ENCODE assay signal across 1 cellular context in genomic region chr4:75673027-75673958, GRCh38.
A peak's percentile ranks its signal among the peaks of the same experiment; 100 is the strongest.
TF ChIP-seq lines count a peak whose summit lies in the region.

Gene G3BP2, minus strand, starts transcription at chr4:75673411. Its CDS starts 11,386 bp downstream, at chr4:75662025.

TF ChIP-seq in HepG2, 621 proteins besides CTCF, POLR2A, EP300 and RAD21 (continued from another document and continues in another):
- TF ChIP-seq POLR2AphosphoS5 (IDR thresholded peaks at IDR 0.05; ENCODE audit: low read depth, low read length), result peak; percentile 81
- TF ChIP-seq ZNF234 (CRISPR knock-in tag; conservative IDR thresholded peaks at IDR 0.05), result peak; percentile 70; the same call in 1 of the 2 replicates
- TF ChIP-seq HNRNPUL1 (IDR thresholded peaks at IDR 0.05; ENCODE audit: low read depth, low read length), result no peak
- TF ChIP-seq ZNF276 (CRISPR knock-in tag; IDR thresholded peaks at IDR 0.05; ENCODE audit: low read depth), result no peak
- no peak for TF ChIP-seq ZNF20 (CRISPR knock-in tag; IDR thresholded peaks at IDR 0.05)
- no peak for TF ChIP-seq ZNF678 (CRISPR knock-in tag; IDR thresholded peaks at IDR 0.05)
- TF ChIP-seq GFI1 (CRISPR knock-in tag; IDR thresholded peaks at IDR 0.05; ENCODE audit: borderline replicate concordance), result peak; percentile 57
- no peak; the same call in 1 of the 2 replicates for TF ChIP-seq SPEN (CRISPR knock-in tag; IDR thresholded peaks at IDR 0.05; ENCODE audit: low read depth)
- 0 out of 2 replicates have a peak, but pooled peaks have one; percentile 19 for TF ChIP-seq GTF2F1 (IDR thresholded peaks at IDR 0.05; ENCODE audit: low read length)
- no peak; the same call in 1 of the 2 replicates for TF ChIP-seq ZNF431 (CRISPR knock-in tag; IDR thresholded peaks at IDR 0.05; ENCODE audit: borderline replicate concordance, low read depth)
- TF ChIP-seq MAF1 (CRISPR knock-in tag; IDR thresholded peaks at IDR 0.05; ENCODE audit: borderline replicate concordance), result no peak
- TF ChIP-seq ESRRA (CRISPR knock-in tag; IDR thresholded peaks at IDR 0.05; ENCODE audit: low read depth), result no peak
- TF ChIP-seq HNF4G (IDR thresholded peaks at IDR 0.05; ENCODE audit: borderline replicate concordance, low read depth, low read length), result 0 out of 2 replicates have a peak, but pooled peaks have one; percentile 24
- TF ChIP-seq HNF4G (CRISPR knock-in tag; IDR thresholded peaks at IDR 0.05; ENCODE audit: borderline replicate concordance, low read depth), result peak; percentile 21; the same call in 1 of the 2 replicates
- TF ChIP-seq ZNF510 (CRISPR knock-in tag; IDR thresholded peaks at IDR 0.05; ENCODE audit: low read depth), result peak; percentile 73
- TF ChIP-seq ZNF749 (CRISPR knock-in tag; IDR thresholded peaks at IDR 0.05; ENCODE audit: borderline replicate concordance), result peak; percentile 83; the same call in 1 of the 2 replicates
- peak; percentile 62; the same call in 1 of the 2 replicates for TF ChIP-seq SP4 (CRISPR knock-in tag; IDR thresholded peaks at IDR 0.05)
- TF ChIP-seq HNRNPLL (IDR thresholded peaks at IDR 0.05; ENCODE audit: low read depth, low read length, poor library complexity, severe bottlenecking), result peak; percentile 85
- peak; percentile 54 for TF ChIP-seq IRF2 (CRISPR knock-in tag; IDR thresholded peaks at IDR 0.05)
- no peak for TF ChIP-seq SOX6 (IDR thresholded peaks at IDR 0.05)
- TF ChIP-seq SOX6 (CRISPR knock-in tag; IDR thresholded peaks at IDR 0.05), result peak; percentile 99
- no peak for TF ChIP-seq PCBP1 (IDR thresholded peaks at IDR 0.05; ENCODE audit: borderline replicate concordance, low read depth, low read length)
- TF ChIP-seq, protein P1, sequence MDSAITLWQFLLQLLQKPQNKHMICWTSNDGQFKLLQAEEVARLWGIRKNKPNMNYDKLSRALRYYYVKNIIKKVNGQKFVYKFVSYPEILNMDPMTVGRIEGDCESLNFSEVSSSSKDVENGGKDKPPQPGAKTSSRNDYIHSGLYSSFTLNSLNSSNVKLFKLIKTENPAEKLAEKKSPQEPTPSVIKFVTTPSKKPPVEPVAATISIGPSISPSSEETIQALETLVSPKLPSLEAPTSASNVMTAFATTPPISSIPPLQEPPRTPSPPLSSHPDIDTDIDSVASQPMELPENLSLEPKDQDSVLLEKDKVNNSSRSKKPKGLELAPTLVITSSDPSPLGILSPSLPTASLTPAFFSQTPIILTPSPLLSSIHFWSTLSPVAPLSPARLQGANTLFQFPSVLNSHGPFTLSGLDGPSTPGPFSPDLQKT (CRISPR knock-in tag; IDR thresholded peaks at IDR 0.05; ENCODE audit: borderline replicate concordance), result no peak
- peak; percentile 89; the same call in 1 of the 2 replicates for TF ChIP-seq SAP130 (CRISPR knock-in tag; IDR thresholded peaks at IDR 0.05; ENCODE audit: low read depth)
- TF ChIP-seq SNAPC2 (CRISPR knock-in tag; IDR thresholded peaks at IDR 0.05), result no peak
- no peak for TF ChIP-seq ZBTB46 (CRISPR knock-in tag; IDR thresholded peaks at IDR 0.05; ENCODE audit: borderline replicate concordance)
- TF ChIP-seq IRF1 (CRISPR knock-in tag; IDR thresholded peaks at IDR 0.05; ENCODE audit: low read depth), result no peak
- peak; percentile 34; the same call in 1 of the 2 replicates for TF ChIP-seq HDAC1 (CRISPR knock-in tag; IDR thresholded peaks at IDR 0.05)
- TF ChIP-seq ZNF703 (CRISPR knock-in tag; IDR thresholded peaks at IDR 0.05; ENCODE audit: borderline replicate concordance), result peak; percentile 80; the same call in 1 of the 2 replicates
- peak; percentile 66; the same call in 1 of the 2 replicates for TF ChIP-seq E2F1 (CRISPR knock-in tag; IDR thresholded peaks at IDR 0.05)
- TF ChIP-seq RNF2 (conservative IDR thresholded peaks at IDR 0.05; ENCODE audit: low read depth), result peak; percentile 84
- no peak for TF ChIP-seq ZNF629 (CRISPR knock-in tag; conservative IDR thresholded peaks at IDR 0.05)
- TF ChIP-seq ZNF329 (CRISPR knock-in tag; IDR thresholded peaks at IDR 0.05; ENCODE audit: low read depth), result 0 out of 2 replicates have a peak, but pooled peaks have one; percentile 79
- TF ChIP-seq ZNF879 (CRISPR knock-in tag; IDR thresholded peaks at IDR 0.05), result peak; percentile 80
- TF ChIP-seq BCL3 (CRISPR knock-in tag; IDR thresholded peaks at IDR 0.05), result peak; percentile 73; the same call in 1 of the 2 replicates
- TF ChIP-seq ZNF280B (CRISPR knock-in tag; IDR thresholded peaks at IDR 0.05; ENCODE audit: borderline replicate concordance), result peak; percentile 93; the same call in 1 of the 2 replicates
- no peak; the same call in 1 of the 2 replicates for TF ChIP-seq KDM5A (IDR thresholded peaks at IDR 0.05; ENCODE audit: borderline replicate concordance, low read length)
- TF ChIP-seq, protein P2, sequence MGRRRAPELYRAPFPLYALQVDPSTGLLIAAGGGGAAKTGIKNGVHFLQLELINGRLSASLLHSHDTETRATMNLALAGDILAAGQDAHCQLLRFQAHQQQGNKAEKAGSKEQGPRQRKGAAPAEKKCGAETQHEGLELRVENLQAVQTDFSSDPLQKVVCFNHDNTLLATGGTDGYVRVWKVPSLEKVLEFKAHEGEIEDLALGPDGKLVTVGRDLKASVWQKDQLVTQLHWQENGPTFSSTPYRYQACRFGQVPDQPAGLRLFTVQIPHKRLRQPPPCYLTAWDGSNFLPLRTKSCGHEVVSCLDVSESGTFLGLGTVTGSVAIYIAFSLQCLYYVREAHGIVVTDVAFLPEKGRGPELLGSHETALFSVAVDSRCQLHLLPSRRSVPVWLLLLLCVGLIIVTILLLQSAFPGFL (CRISPR knock-in tag; IDR thresholded peaks at IDR 0.05), result 0 out of 2 replicates have a peak, but pooled peaks have one; percentile 26
- TF ChIP-seq, protein P3, sequence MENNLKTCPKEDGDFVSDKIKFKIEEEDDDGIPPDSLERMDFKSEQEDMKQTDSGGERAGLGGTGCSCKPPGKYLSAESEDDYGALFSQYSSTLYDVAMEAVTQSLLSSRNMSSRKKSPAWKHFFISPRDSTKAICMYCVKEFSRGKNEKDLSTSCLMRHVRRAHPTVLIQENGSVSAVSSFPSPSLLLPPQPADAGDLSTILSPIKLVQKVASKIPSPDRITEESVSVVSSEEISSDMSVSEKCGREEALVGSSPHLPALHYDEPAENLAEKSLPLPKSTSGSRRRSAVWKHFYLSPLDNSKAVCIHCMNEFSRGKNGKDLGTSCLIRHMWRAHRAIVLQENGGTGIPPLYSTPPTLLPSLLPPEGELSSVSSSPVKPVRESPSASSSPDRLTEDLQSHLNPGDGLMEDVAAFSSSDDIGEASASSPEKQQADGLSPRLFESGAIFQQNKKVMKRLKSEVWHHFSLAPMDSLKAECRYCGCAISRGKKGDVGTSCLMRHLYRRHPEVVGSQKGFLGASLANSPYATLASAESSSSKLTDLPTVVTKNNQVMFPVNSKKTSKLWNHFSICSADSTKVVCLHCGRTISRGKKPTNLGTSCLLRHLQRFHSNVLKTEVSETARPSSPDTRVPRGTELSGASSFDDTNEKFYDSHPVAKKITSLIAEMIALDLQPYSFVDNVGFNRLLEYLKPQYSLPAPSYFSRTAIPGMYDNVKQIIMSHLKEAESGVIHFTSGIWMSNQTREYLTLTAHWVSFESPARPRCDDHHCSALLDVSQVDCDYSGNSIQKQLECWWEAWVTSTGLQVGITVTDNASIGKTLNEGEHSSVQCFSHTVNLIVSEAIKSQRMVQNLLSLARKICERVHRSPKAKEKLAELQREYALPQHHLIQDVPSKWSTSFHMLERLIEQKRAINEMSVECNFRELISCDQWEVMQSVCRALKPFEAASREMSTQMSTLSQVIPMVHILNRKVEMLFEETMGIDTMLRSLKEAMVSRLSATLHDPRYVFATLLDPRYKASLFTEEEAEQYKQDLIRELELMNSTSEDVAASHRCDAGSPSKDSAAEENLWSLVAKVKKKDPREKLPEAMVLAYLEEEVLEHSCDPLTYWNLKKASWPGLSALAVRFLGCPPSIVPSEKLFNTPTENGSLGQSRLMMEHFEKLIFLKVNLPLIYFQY (CRISPR knock-in tag; IDR thresholded peaks at IDR 0.05; ENCODE audit: borderline replicate concordance), result peak; percentile 78; the same call in 1 of the 2 replicates
- peak; percentile 89 for TF ChIP-seq EED (CRISPR knock-in tag; IDR thresholded peaks at IDR 0.05)
- TF ChIP-seq ZNF292 (CRISPR knock-in tag; IDR thresholded peaks at IDR 0.05; ENCODE audit: borderline replicate concordance, low read depth), result peak; percentile 26; the same call in 1 of the 2 replicates
- TF ChIP-seq ETV6 (CRISPR knock-in tag; conservative IDR thresholded peaks at IDR 0.05), result peak; percentile 39; the same call in 1 of the 2 replicates
- peak; percentile 11; the same call in 1 of the 2 replicates for TF ChIP-seq CCDC6 (CRISPR knock-in tag; IDR thresholded peaks at IDR 0.05)
- TF ChIP-seq, protein P4, sequence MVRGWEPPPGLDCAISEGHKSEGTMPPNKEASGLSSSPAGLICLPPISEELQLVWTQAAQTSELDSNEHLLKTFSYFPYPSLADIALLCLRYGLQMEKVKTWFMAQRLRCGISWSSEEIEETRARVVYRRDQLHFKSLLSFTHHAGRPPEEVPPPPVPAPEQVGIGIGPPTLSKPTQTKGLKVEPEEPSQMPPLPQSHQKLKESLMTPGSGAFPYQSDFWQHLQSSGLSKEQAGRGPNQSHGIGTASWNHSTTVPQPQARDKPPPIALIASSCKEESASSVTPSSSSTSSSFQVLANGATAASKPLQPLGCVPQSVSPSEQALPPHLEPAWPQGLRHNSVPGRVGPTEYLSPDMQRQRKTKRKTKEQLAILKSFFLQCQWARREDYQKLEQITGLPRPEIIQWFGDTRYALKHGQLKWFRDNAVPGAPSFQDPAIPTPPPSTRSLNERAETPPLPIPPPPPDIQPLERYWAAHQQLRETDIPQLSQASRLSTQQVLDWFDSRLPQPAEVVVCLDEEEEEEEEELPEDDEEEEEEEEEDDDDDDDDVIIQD (CRISPR knock-in tag; IDR thresholded peaks at IDR 0.05; ENCODE audit: low read depth), result peak; percentile 52; the same call in 1 of the 2 replicates
- TF ChIP-seq DNMT1 (CRISPR knock-in tag; IDR thresholded peaks at IDR 0.05), result 0 out of 2 replicates have a peak, but pooled peaks have one; percentile 59
- TF ChIP-seq, protein P5, sequence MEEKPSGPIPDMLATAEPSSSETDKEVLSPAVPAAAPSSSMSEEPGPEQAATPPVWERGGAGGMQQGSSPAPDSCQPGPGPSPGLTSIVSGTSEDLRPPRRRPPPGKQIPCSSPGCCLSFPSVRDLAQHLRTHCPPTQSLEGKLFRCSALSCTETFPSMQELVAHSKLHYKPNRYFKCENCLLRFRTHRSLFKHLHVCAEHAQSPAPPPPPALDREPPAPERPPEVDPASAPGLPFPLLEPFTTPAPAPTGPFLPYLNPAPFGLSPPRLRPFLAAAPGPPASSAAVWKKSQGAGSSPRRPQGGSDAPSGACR (CRISPR knock-in tag; IDR thresholded peaks at IDR 0.05), result no peak; the same call in none of the 2 replicates
